12 cellular contexts compared by ENCODE assay signal in the genomic region with DNA sequence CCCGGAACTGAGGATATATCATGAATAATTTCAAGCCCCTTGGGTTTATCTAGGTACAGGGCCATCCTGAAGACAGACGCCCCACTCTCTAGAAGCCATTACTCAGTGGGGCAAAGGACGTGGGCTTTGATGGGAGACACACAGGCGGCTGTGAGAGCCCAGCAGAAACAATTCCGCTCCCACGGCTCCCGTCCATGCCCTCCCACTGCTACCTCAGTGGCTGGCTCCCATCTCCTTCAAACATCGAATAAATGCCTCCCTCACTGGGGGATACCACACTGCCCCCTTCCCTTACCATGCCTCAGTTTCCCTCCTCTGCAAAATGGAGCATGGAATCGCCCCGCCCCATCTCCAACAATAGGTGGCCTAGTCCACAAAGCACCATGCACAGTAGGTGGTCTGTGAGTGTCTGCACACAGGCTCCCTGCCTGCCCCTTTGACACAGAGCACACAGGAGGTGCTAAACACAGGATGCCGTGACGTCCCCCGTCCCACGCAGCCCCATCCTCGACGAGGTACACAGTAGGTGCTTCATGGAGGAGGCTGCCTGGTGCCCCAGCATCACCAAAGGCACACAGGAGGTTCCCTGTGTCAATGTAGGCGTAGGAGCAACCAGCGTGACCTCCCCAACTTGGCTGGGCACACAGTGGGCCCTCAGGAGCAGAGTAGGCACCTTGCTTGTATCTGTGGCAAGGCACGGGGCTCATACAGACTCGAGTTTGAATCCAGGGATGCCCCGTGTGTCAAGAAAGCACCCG. TPM values are rescaled to one million over a fixed set of nuclear protein-coding genes. Genes with fewer than 3 reads are reported as not detected.
DNase-seq lines count a peak whose midpoint lies in the region; ATAC-seq, FAIRE-seq and TF ChIP-seq lines count a peak whose summit lies in the region.
"Had no signal": no experiment of that assay in that cellular context is flagged by ENCODE, and none has a peak within 500 bp of the region (broad histone marks: within the 10 kb centered on the region; RNA-seq: fewer than 3 reads in every experiment).

No MANE protein-coding gene starts in this region.

- H3K9me3 Mint-ChIP-seq in MCF 10A (ENCODE audit: unreplicated experiment), result no peaks in the 10 kb centered on the region
- peaks cover 0 to 10% (median 3%) of the 10 kb centered on the region in 7 donors for H3K9me3 Mint-ChIP-seq in naive B cell

- CTCF ChIA-PET in HepG2 (lab: Yijun Ruan, JAX; ENCODE audit: low intra/inter-chr PET ratio, low total read pairs) (no interaction called here), MCF 10A (lab: Yijun Ruan, JAX) (no interaction called here)

- H3K4me3 ChIP-seq in HepG2 (replicated peaks in 1 of 3; ENCODE audit: insufficient read depth in 1 of 3, low read depth in 2 of 3, low read length in 3 of 3) (peak overlapping the region in 1 of 3 experiments; percentile 48; a peak in 2 of 6 replicates), right lobe of liver (no peak overlapping the region)

- peaks cover 16% of the 10 kb centered on the region for H3K4me1 Mint-ChIP-seq in MCF 10A (ENCODE audit: insufficient read depth, unreplicated experiment)
- H3K4me1 Mint-ChIP-seq in naive B cell, result peaks cover 13 to 15% (median 13%) of the 10 kb centered on the region in 3 donors

- H3K4me1 ChIP-seq in HepG2 (ENCODE audit: insufficient read depth, low read length) (peaks cover 52% of the 10 kb centered on the region), right lobe of liver (peaks cover 0 to 4% (median 0%) of the 10 kb centered on the region in 4 donors)

- POLR2A ChIA-PET in HepG2 (lab: Yijun Ruan, JAX), result no interaction called here
- POLR2A ChIA-PET in MCF 10A (lab: Yijun Ruan, JAX), result no interaction called here

- peak overlapping the region; percentile 63 for H3K4me2 ChIP-seq in HepG2 (ENCODE audit: low read depth, low read length)

- H2AFZ ChIP-seq in HepG2 (ENCODE audit: low read length), result no peak overlapping the region

- H3K79me2 ChIP-seq in HepG2 (ENCODE audit: insufficient read depth, low read length), result peaks cover 6% of the 10 kb centered on the region

- in situ Hi-C loops in HepG2 (cut with HindIII; ENCODE audit: extremely low pct_ligation_motif_present, low pct_unique_long_range_greater_than_20kb), result no loop called here

- TF ChIP-seq CTCF in HepG2 (CRISPR knock-in tag; IDR thresholded peaks at IDR 0.05), result no peak
- TF ChIP-seq CTCF in right lobe of liver (IDR thresholded peaks at IDR 0.05), result no peak
- no peak for TF ChIP-seq CTCF in MCF 10A (IDR thresholded peaks at IDR 0.05; ENCODE audit: unreplicated experiment)

- H3K4me3 Mint-ChIP-seq in MCF 10A (ENCODE audit: unreplicated experiment) (peak overlapping the region; percentile 54), naive B cell (peak overlapping the region; percentile 51 to 89 (median 77))

- peaks cover 13% of the 10 kb centered on the region for H3K27me3 Mint-ChIP-seq in MCF 10A (ENCODE audit: insufficient read depth, unreplicated experiment)
- H3K27me3 Mint-ChIP-seq in naive B cell, result peaks cover 11 to 46% (median 32%) of the 10 kb centered on the region in 3 donors

- TF ChIP-seq EP300 in HepG2 (IDR thresholded peaks at IDR 0.05; ENCODE audit: low read depth in 2 of 2, low read length in 2 of 2) (no peak), HepG2 (CRISPR knock-in tag; IDR thresholded peaks at IDR 0.05; ENCODE audit: borderline replicate concordance) (no peak)

- DNase-seq in HepG2 (ENCODE audit: low spot score) (no peak), right lobe of liver (no peak), MCF 10A (ENCODE audit: unreplicated experiment) (no peak), naive B cell (no peak), mesenteric fat pad (ENCODE audit: low spot score) (no peak), HPDE6-E6E7 (ENCODE audit: extremely low spot score) (no peak), islet precursor cell (no peak)
- DNase-seq: kidney, NCI-H2029, occipital lobe had no signal

- H3K36me3 Mint-ChIP-seq in MCF 10A (ENCODE audit: insufficient read depth, unreplicated experiment) (no peaks in the 10 kb centered on the region), naive B cell (peaks cover 0 to 7% of the 10 kb centered on the region in 2 donors)

- intact Hi-C loops in HepG2 (cut with micrococcal nuclease; ENCODE audit: unreplicated experiment), result no loop called here
- intact Hi-C loops in right lobe of liver (cut with DNase I), result no loop called here
- intact Hi-C loops in MCF 10A (cut with micrococcal nuclease), result no loop called here

- H3K27me3 ChIP-seq in HepG2 (ENCODE audit: control insufficient read depth in 1 of 2, insufficient read depth in 2 of 2, low read length in 2 of 2) (no peaks in the 10 kb centered on the region), right lobe of liver (no peaks in the 10 kb centered on the region)

- H3K9ac ChIP-seq in HepG2 (ENCODE audit: insufficient read depth, low read depth, low read length), result no peak overlapping the region

- BruUV-seq in HepG2 (replicated peaks; lab: Mats Ljungman, UMichigan), result no TSS peak
- no TSS peak for BruUV-seq in MCF 10A (replicated peaks; lab: Mats Ljungman, UMichigan)

- peaks cover 30% of the 10 kb centered on the region for H4K20me1 ChIP-seq in HepG2 (ENCODE audit: insufficient read depth, low read length)

- no peak for TF ChIP-seq POLR2A in HepG2 (IDR thresholded peaks at IDR 0.05; ENCODE audit: insufficient read depth in 1 of 2, low read depth in 2 of 2, low read length in 2 of 2)
- TF ChIP-seq POLR2A in right lobe of liver (IDR thresholded peaks at IDR 0.05), result no peak

- TF ChIP-seq RAD21 in HepG2 (CRISPR knock-in tag; IDR thresholded peaks at IDR 0.05), result no peak

- H3K27ac Mint-ChIP-seq in MCF 10A (ENCODE audit: low read depth, unreplicated experiment) (no peak overlapping the region), naive B cell (peak overlapping the region in 2 of 6 donors; percentile 43 to 59)

- H3K36me3 ChIP-seq in HepG2 (replicated peaks in 1 of 2; ENCODE audit: control insufficient read depth in 1 of 2, insufficient read depth in 2 of 2, low read length in 2 of 2), result no peaks in the 10 kb centered on the region
- H3K36me3 ChIP-seq in right lobe of liver, result no peaks in the 10 kb centered on the region

- FAIRE-seq in HepG2 (lab: Jason Lieb, UNC), result no peak
- FAIRE-seq: GM18507, kidney had no signal

- H3K9me3 ChIP-seq in HepG2 (ENCODE audit: low read length) (no peaks in the 10 kb centered on the region), right lobe of liver (no peaks in the 10 kb centered on the region)

- 86% methylated on average over 12 of the region's 22 CpGs for WGBS in HepG2 (ENCODE audit: low lambda C conversion rate)
- 75% methylated on average over 8 of the region's 22 CpGs for WGBS in right lobe of liver (ENCODE audit: insufficient coverage, low coverage, low lambda C conversion rate, missing lambda C conversion rate)

- no peak for ATAC-seq in HepG2
- no peak for ATAC-seq in right lobe of liver
- ATAC-seq in naive B cell (ENCODE audit: low read depth in 2 of 2), result no peak
- ATAC-seq in HG02870 (IDR thresholded peaks at IDR 0.05; ENCODE audit: unreplicated experiment), result no peak

- H3K27ac ChIP-seq in HepG2 (ENCODE audit: extremely low read length, insufficient read depth, low read length) (peak overlapping the region; percentile 48), right lobe of liver (no peak overlapping the region)

TF ChIP-seq in HepG2, 621 proteins besides CTCF, POLR2A, EP300 and RAD21:
- TF ChIP-seq ZNF160 (CRISPR knock-in tag; IDR thresholded peaks at IDR 0.05), result no peak
- peak; percentile 78 for TF ChIP-seq ZKSCAN1 (IDR thresholded peaks at IDR 0.05; ENCODE audit: low read length)
- no peak for TF ChIP-seq RFX5 (IDR thresholded peaks at IDR 0.05; ENCODE audit: low read depth, low read length)
- peak; percentile 47; the same call in 1 of the 2 replicates for TF ChIP-seq SP4 (CRISPR knock-in tag; IDR thresholded peaks at IDR 0.05)
TF ChIP-seq in HepG2: peak in this region for 2.

RNA-seq across cellular contexts. Expression of gene PTPRS, which starts 46.0 kb away (rescaled TPM):
- total RNA-seq in HepG2 (2016; rRNA removed; fragmentation: Illumina TruSeq; extraction: Trizol), result 21.3 and 32.7 TPM in 2 replicates
- 8.8 and 10.2 TPM in 2 replicates for total RNA-seq in HepG2 (2016; cell fraction: cytosol; rRNA removed; fragmentation: Illumina TruSeq; extraction: Trizol; ENCODE audit: low read depth)
- 17.7 and 32.1 TPM in 2 replicates for total RNA-seq in HepG2 (2016; cell fraction: insoluble cytoplasmic fraction; rRNA removed; fragmentation: Illumina TruSeq; extraction: Trizol)
- total RNA-seq in HepG2 (2016; cell fraction: membrane; rRNA removed; fragmentation: Illumina TruSeq; extraction: Trizol), result 21.8 and 23.0 TPM in 2 replicates
- total RNA-seq in HepG2 (2016; cell fraction: nucleus; rRNA removed; fragmentation: Illumina TruSeq; extraction: Trizol), result 57.4 and 62.6 TPM in 2 replicates
- polyA plus RNA-seq in HepG2 (2011; rRNA removed), result 43.9 and 63.5 TPM in 2 replicates
- 36.8 and 40.6 TPM in 2 replicates for polyA plus RNA-seq in HepG2 (2011; cell fraction: cytosol; rRNA removed)
- 194 and 221 TPM in 2 replicates for polyA plus RNA-seq in HepG2 (2011; cell fraction: nucleus; rRNA removed)
- 24.6 and 49.4 TPM in 2 replicates for polyA plus RNA-seq in HepG2 (2012)
- polyA plus RNA-seq in HepG2 (2016; cell fraction: cytosol; fragmentation: Illumina TruSeq; extraction: Trizol; ENCODE audit: low read depth), result 4.6 and 4.7 TPM in 2 replicates
- 8.4 and 10.5 TPM in 2 replicates for polyA plus RNA-seq in HepG2 (2016; cell fraction: insoluble cytoplasmic fraction; fragmentation: Illumina TruSeq; extraction: Trizol; ENCODE audit: low read depth)
- polyA plus RNA-seq in HepG2 (2016; cell fraction: membrane; fragmentation: Illumina TruSeq; extraction: Trizol; ENCODE audit: low read depth), result 5.1 and 5.2 TPM in 2 replicates
- 68.7 and 77.5 TPM in 2 replicates for polyA plus RNA-seq in HepG2 (2016; cell fraction: nucleus; fragmentation: Illumina TruSeq; extraction: Trizol; ENCODE audit: insufficient read depth, low read depth)
- polyA minus RNA-seq in HepG2 (2011; rRNA and poly(A)+ RNA removed; ENCODE audit: low replicate concordance), result 65.7 and 175 TPM in 2 replicates
- 79.6 and 103 TPM in 2 replicates for polyA minus RNA-seq in HepG2 (2011; cell fraction: cytosol; rRNA and poly(A)+ RNA removed)
- 55.6 and 71.9 TPM in 2 replicates for polyA minus RNA-seq in HepG2 (2011; cell fraction: nucleus; rRNA and poly(A)+ RNA removed)
- 10 to 100 TPM in 5 of 6 experiments, 1 to 10 TPM in 1; 6.1 to 39.9 (median 22.1) TPM for total RNA-seq in right lobe of liver
- total RNA-seq in MCF 10A (2022), result 15.0 and 27.1 TPM in 2 replicates
- 1 to 10 TPM in 2 of 6 donors, under 1 TPM in 3, not detected in 1; 0.19 to 1.5 (median 0.73) TPM for polyA plus RNA-seq in naive B cell (ENCODE audit: low read depth in 6 of 6)
- total RNA-seq in mesenteric fat pad, result 417 TPM
